33 cellular contexts compared by ENCODE assay signal in genomic region chr5:64754066-64754465, GRCh38.
"Had no signal": no experiment of that assay in that cellular context is flagged by ENCODE, and none has a peak within 500 bp of the region (broad histone marks: within the 10 kb centered on the region; RNA-seq: fewer than 3 reads in every experiment).

No MANE protein-coding gene starts in this region.

- ATAC-seq: activated CD4-positive, CD25-positive, alpha-beta regulatory T cell treated with anti-CD3 and anti-CD28 coated beads, Interleukin-2, amount 50 U/mL, for 24 hours; activated CD8-positive, alpha-beta T cell treated with anti-CD3 and anti-CD28 coated beads for 36 hours; activated T-cell treated with anti-CD3 and anti-CD28 coated beads, Interleukin-2, amount 50 U/mL, for 4 hours; activated T-helper 17 cell treated with anti-CD3 and anti-CD28 coated beads, Interleukin-2, amount 50 U/mL, for 72 hours; esophagus mucosa; heart left ventricle; T-helper 17 cell had no signal

- FAIRE-seq: astrocyte, bronchial epithelial cell, frontal cortex had no signal

- H3K27ac ChIP-seq: brain microvascular endothelial cell, coronary artery, dorsolateral prefrontal cortex, heart left ventricle, WERI-Rb-1 had no signal

- H3K9me3 Mint-ChIP-seq: activated B cell treated with CpG ODN at 0.5 μM for 24 hours; activated CD8-positive, alpha-beta T cell treated with anti-CD3 and anti-CD28 coated beads for 36 hours; activated T-cell treated with anti-CD3 and anti-CD28 coated beads, Interleukin-2, amount 50 U/mL, for 4 hours; activated T-helper 17 cell treated with anti-CD3 and anti-CD28 coated beads, Interleukin-2, amount 50 U/mL, for 72 hours; central memory CD8-positive, alpha-beta T cell; dendritic cell treated with granulocyte-macrophage colony-stimulating factor and Interleukin-4, amounts not matched to agents 40 ng/mL and 50 ng/mL, for 4 days; T-helper 2 cell treated with Interferon-gamma antibody and Interleukin-4, amounts not matched to agents 5 μg/mL and 100 μg/mL, for 36 hours had no signal

- H3K4me3 Mint-ChIP-seq: activated B cell treated with CpG ODN at 0.5 μM for 24 hours; activated CD8-positive, alpha-beta T cell treated with anti-CD3 and anti-CD28 coated beads for 36 hours; activated naive CD8-positive, alpha-beta T cell; activated T-cell treated with anti-CD3 and anti-CD28 coated beads, Interleukin-2, amount 50 U/mL, for 4 hours; activated T-helper 17 cell treated with anti-CD3 and anti-CD28 coated beads, Interleukin-2, amount 50 U/mL, for 72 hours; central memory CD8-positive, alpha-beta T cell; dendritic cell treated with granulocyte-macrophage colony-stimulating factor and Interleukin-4, amounts not matched to agents 40 ng/mL and 50 ng/mL, for 4 days; endodermal cell; T-helper 17 cell; T-helper 2 cell treated with Interferon-gamma antibody and Interleukin-4, amounts not matched to agents 5 μg/mL and 100 μg/mL, for 36 hours had no signal

- H3K27me3 ChIP-seq: brain microvascular endothelial cell, dorsolateral prefrontal cortex, heart left ventricle had no signal

- H3K27ac Mint-ChIP-seq: activated B cell treated with CpG ODN at 0.5 μM for 24 hours; activated CD8-positive, alpha-beta T cell treated with anti-CD3 and anti-CD28 coated beads for 36 hours; activated naive CD8-positive, alpha-beta T cell; activated T-helper 17 cell treated with anti-CD3 and anti-CD28 coated beads, Interleukin-2, amount 50 U/mL, for 72 hours; dendritic cell treated with granulocyte-macrophage colony-stimulating factor and Interleukin-4, amounts not matched to agents 40 ng/mL and 50 ng/mL, for 4 days; endodermal cell; T-helper 17 cell; T-helper 2 cell treated with Interferon-gamma antibody and Interleukin-4, amounts not matched to agents 5 μg/mL and 100 μg/mL, for 36 hours had no signal

- H3K9me3 ChIP-seq: heart left ventricle had no signal

- DNase-seq: activated B cell treated with CpG ODN at 0.5 μM for 24 hours; activated CD4-positive, alpha-beta T cell treated with anti-CD3 and anti-CD28 coated beads for 48 hours; activated CD4-positive, alpha-beta T cell treated with anti-CD3 and anti-CD28 coated beads, Interleukin-2, amount 50 U/mL, for 1 hour; activated CD4-positive, alpha-beta T cell treated with anti-CD3 and anti-CD28 coated beads, Interleukin-2, amount 50 U/mL, for 48 hours; activated CD8-positive, alpha-beta memory T cell treated with anti-CD3 and anti-CD28 coated beads for 24 hours; activated CD8-positive, alpha-beta T cell treated with anti-CD3 and anti-CD28 coated beads for 36 hours; activated effector memory CD4-positive, alpha-beta T cell treated with Interleukin-2 at 50 U/mL for 16 hours; activated gamma-delta T cell treated with Interleukin-2 at 50 U/mL for 16 hours; activated naive CD4-positive, alpha-beta T cell treated with anti-CD3 and anti-CD28 coated beads, Interleukin-2, amount 50 U/mL, for 16 hours; activated naive CD4-positive, alpha-beta T cell treated with Interleukin-2 at 50 U/mL for 16 hours; activated T-cell treated with anti-CD3 and anti-CD28 coated beads, Interleukin-2, amount 50 U/mL, for 4 hours; amniotic stem cell; anterior cingulate cortex; brain microvascular endothelial cell; dorsolateral prefrontal cortex; effector memory CD4-positive, alpha-beta T cell; endodermal cell; foreskin fibroblast; heart left ventricle; T-helper 17 cell; T1000; WERI-Rb-1 had no signal

- H3K4me3 ChIP-seq: coronary artery, dorsolateral prefrontal cortex, heart left ventricle had no signal

- H3K27me3 Mint-ChIP-seq: activated B cell treated with CpG ODN at 0.5 μM for 24 hours; activated CD8-positive, alpha-beta T cell treated with anti-CD3 and anti-CD28 coated beads for 36 hours; activated naive CD8-positive, alpha-beta T cell; activated T-helper 17 cell treated with anti-CD3 and anti-CD28 coated beads, Interleukin-2, amount 50 U/mL, for 72 hours; central memory CD8-positive, alpha-beta T cell; dendritic cell treated with granulocyte-macrophage colony-stimulating factor and Interleukin-4, amounts not matched to agents 40 ng/mL and 50 ng/mL, for 4 days; T-helper 17 cell had no signal
